1 cellular context compared by ENCODE assay signal in the genomic region with DNA sequence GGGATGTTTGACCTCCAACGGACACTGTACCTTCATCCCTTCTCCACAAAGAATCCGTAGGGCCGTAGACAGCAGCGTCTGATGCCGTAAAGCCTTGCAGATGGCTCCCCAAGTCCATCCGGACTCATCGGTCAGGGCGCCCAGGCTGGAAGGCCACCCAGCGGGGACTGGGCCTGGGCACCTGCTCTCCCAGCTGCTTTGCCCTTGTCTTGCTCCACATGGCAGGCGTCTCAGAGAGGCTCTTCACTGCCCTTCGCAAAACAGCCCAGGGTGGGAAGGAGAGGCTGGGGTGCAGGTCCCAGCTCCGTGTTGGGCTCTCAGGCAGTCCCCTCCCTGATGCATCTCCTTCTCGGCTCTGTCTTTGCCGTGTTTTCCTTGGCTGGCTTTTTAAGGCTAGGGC.
TF ChIP-seq lines count a peak whose summit lies in the region.

No MANE protein-coding gene starts in this region.

TF ChIP-seq in HepG2, 621 proteins besides CTCF, POLR2A, EP300 and RAD21:
- TF ChIP-seq HIVEP1 (CRISPR knock-in tag; IDR thresholded peaks at IDR 0.05) = no peak
- TF ChIP-seq ZNF616 (CRISPR knock-in tag; IDR thresholded peaks at IDR 0.05; ENCODE audit: low read depth) = no peak
- no peak for TF ChIP-seq ZNF609 (CRISPR knock-in tag; IDR thresholded peaks at IDR 0.05; ENCODE audit: borderline replicate concordance)
- TF ChIP-seq ZNF878 (CRISPR knock-in tag; IDR thresholded peaks at IDR 0.05) = no peak
- no peak for TF ChIP-seq ZZZ3 (CRISPR knock-in tag; IDR thresholded peaks at IDR 0.05; ENCODE audit: borderline replicate concordance)
- peak; percentile 31; the same call in 1 of the 2 replicates for TF ChIP-seq ZNF768 (CRISPR knock-in tag; IDR thresholded peaks at IDR 0.05)
- TF ChIP-seq ZNF446 (CRISPR knock-in tag; IDR thresholded peaks at IDR 0.05) = no peak
TF ChIP-seq in HepG2: peak in this region for 1.
